1 cellular context compared by ENCODE assay signal in genomic region chr19:291561-292280, GRCh38.
TF ChIP-seq lines count a peak whose summit lies in the region.

No MANE protein-coding gene starts in this region.

TF ChIP-seq in WTC11, 78 proteins besides CTCF, POLR2A, EP300 and RAD21:
- TF ChIP-seq JAZF1 (CRISPR knock-in tag; IDR thresholded peaks at IDR 0.05) (no peak), CREB1 (CRISPR knock-in tag; IDR thresholded peaks at IDR 0.05) (no peak), ZNF416 (CRISPR knock-in tag; IDR thresholded peaks at IDR 0.05) (peak; percentile 18; the same call in 1 of the 2 replicates), ZNF232 (CRISPR knock-in tag; IDR thresholded peaks at IDR 0.05) (no peak)
